In genomic region chr5:90528704-90529233, GRCh38 we compare ENCODE assay signal across 8 cellular contexts.
DNase-seq lines count a peak whose midpoint lies in the region; ATAC-seq and TF ChIP-seq lines count a peak whose summit lies in the region.

No MANE protein-coding gene starts in this region.

- in situ Hi-C loops in brain microvascular endothelial cell (cut with HindIII; ENCODE audit: low pct_ligation_motif_present, low sequenced_read_pairs), result no loop called here

- H2AFZ ChIP-seq in OCI-LY1 (ENCODE audit: low read length), result no peak overlapping the region

- no peaks in the 10 kb centered on the region for H3F3A ChIP-seq in OCI-LY1 (ENCODE audit: insufficient read depth, low read length)

- H3K4me1 ChIP-seq in OCI-LY1 (ENCODE audit: insufficient read depth, low read length, severe bottlenecking) (peaks cover 33% of the 10 kb centered on the region), stomach smooth muscle (ENCODE audit: control insufficient read depth, insufficient read depth, low read length) (no peaks in the 10 kb centered on the region)

- H3K9ac ChIP-seq in OCI-LY1 (ENCODE audit: low read length) (peak overlapping the region; percentile 80), stomach smooth muscle (ENCODE audit: low read length in 2 of 2) (peak overlapping the region; percentile 96 to 97)

- H3K27ac ChIP-seq in OCI-LY1 (ENCODE audit: low read depth, low read length, poor library complexity, severe bottlenecking), result peak overlapping the region; percentile 34
- H3K27ac ChIP-seq in brain microvascular endothelial cell, result peak overlapping the region; percentile 92
- H3K27ac ChIP-seq in stomach smooth muscle (ENCODE audit: low read length), result peak overlapping the region; percentile 83

- DNase-seq in ELR (ENCODE audit: low read depth) (peak; percentile 33), brain microvascular endothelial cell (no peak), left kidney (ENCODE audit: low read depth, low spot score) (peak; percentile 49), NCI-H2196 (lab: John Stamatoyannopoulos, UW; ENCODE audit: unreplicated experiment) (no peak), D341Med (ENCODE audit: low spot score) (no peak)

- peaks cover 22% of the 10 kb centered on the region for H3K36me3 ChIP-seq in OCI-LY1 (ENCODE audit: insufficient read depth, low read length)
- peaks cover 2% of the 10 kb centered on the region for H3K36me3 ChIP-seq in brain microvascular endothelial cell (replicated peaks)
- peaks cover 0 to 5% of the 10 kb centered on the region in 2 donors for H3K36me3 ChIP-seq in stomach smooth muscle (ENCODE audit: control insufficient read depth in 2 of 2, insufficient read depth in 2 of 2, low read length in 2 of 2)

- TF ChIP-seq CTCF in OCI-LY1 (IDR thresholded peaks at IDR 0.05; ENCODE audit: low read length), result no peak
- TF ChIP-seq CTCF in brain microvascular endothelial cell (IDR thresholded peaks at IDR 0.05; ENCODE audit: low read depth, low read length, missing control alignments), result no peak

- no peaks in the 10 kb centered on the region for H3K9me2 ChIP-seq in OCI-LY1 (ENCODE audit: low read depth, low read length)

- H3K4me2 ChIP-seq in OCI-LY1 (ENCODE audit: low read length), result peak overlapping the region; percentile 92

- peaks cover 27% of the 10 kb centered on the region for H3K79me2 ChIP-seq in OCI-LY1 (ENCODE audit: insufficient read depth, low read length)

- ATAC-seq in GM21825 (IDR thresholded peaks at IDR 0.05; ENCODE audit: unreplicated experiment), result peak; percentile 1

- H4K20me1 ChIP-seq in OCI-LY1 (ENCODE audit: insufficient read depth, low read length), result no peaks in the 10 kb centered on the region

- H3K9me3 ChIP-seq in OCI-LY1 (ENCODE audit: low read length), result no peaks in the 10 kb centered on the region
- no peaks in the 10 kb centered on the region for H3K9me3 ChIP-seq in stomach smooth muscle (ENCODE audit: control insufficient read depth in 2 of 2, low read length in 2 of 2)

- H3K27me3 ChIP-seq in OCI-LY1 (ENCODE audit: insufficient read depth, low read length), result no peaks in the 10 kb centered on the region
- peaks cover 4% of the 10 kb centered on the region for H3K27me3 ChIP-seq in brain microvascular endothelial cell (replicated peaks)
- H3K27me3 ChIP-seq in stomach smooth muscle (ENCODE audit: control insufficient read depth in 1 of 2, insufficient read depth in 2 of 2, low read length in 2 of 2), result no peaks in the 10 kb centered on the region

- H3K4me3 ChIP-seq in OCI-LY1 (ENCODE audit: low read depth, low read length, poor library complexity, severe bottlenecking) (peak overlapping the region; percentile 88), brain microvascular endothelial cell (ENCODE audit: low read depth, low read length) (peak overlapping the region; percentile 93), stomach smooth muscle (ENCODE audit: low read length in 2 of 2) (peak overlapping the region; percentile 97 to 98)

Comparison
In these comparisons a context has a peak if more than half of its experiments do, and no peak if none do; other contexts are left out.
1. DNase-seq: peak in ELR (single experiment) and left kidney (single experiment); none in brain microvascular endothelial cell (single experiment), NCI-H2196 (single experiment) and D341Med (single experiment).
2. H3K27ac ChIP-seq: peak in every context shown above with its lines; median percentile 92 in brain microvascular endothelial cell; 83 in stomach smooth muscle; 34 in OCI-LY1.
3. Peak in every context shown above with its lines, with median percentiles within 50 percentile points of each other: H3K4me3 ChIP-seq.